8 cellular contexts compared by ENCODE assay signal in the genomic region with DNA sequence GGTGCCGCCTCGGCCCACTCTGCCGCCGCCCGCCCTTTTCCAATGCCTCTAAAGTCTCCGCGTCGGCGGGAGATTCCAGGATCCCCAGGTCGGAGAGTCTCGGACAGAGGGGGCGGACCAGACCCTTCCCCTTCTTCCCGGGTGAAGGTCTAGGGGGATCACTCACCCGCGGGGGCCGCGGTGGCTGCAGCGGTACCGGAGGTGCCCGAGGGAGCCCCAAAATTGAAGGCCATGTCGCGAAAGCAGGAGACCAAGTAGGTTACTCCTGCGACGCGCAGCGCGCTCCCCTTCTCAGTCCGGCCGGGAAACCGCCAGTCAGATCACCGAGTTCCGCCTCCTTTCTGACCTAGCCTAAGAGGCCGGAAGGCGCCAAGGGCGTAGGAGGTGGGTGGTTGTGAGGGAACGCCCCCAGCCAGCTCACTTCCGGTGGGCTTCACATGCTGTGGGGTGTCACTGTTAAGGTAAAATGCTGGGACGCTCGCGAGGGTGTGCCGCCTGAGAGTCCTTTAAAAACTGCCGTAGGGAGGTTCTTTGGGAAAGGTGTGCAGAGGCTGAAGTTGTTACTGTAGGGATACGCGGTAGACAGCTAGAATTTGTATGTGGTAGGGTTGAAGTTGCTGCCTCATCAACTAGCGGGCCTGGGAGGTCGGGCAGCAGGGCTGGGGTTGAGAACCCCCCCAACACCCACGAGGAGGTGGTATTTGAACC.
DNase-seq lines count a peak whose midpoint lies in the region; ATAC-seq and TF ChIP-seq lines count a peak whose summit lies in the region.

A gene with protein sequence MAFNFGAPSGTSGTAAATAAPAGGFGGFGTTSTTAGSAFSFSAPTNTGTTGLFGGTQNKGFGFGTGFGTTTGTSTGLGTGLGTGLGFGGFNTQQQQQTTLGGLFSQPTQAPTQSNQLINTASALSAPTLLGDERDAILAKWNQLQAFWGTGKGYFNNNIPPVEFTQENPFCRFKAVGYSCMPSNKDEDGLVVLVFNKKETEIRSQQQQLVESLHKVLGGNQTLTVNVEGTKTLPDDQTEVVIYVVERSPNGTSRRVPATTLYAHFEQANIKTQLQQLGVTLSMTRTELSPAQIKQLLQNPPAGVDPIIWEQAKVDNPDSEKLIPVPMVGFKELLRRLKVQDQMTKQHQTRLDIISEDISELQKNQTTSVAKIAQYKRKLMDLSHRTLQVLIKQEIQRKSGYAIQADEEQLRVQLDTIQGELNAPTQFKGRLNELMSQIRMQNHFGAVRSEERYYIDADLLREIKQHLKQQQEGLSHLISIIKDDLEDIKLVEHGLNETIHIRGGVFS (minus strand): TSS at position 256 of the 708 bp plus-strand sequence. CDS start 23 bp downstream, at position 233.

- H3K27me3 ChIP-seq in HAP-1 (ENCODE audit: low read depth): no peaks in the 10 kb centered on the region
- no peaks in the 10 kb centered on the region for H3K27me3 ChIP-seq in MM.1S (replicated peaks; ENCODE audit: insufficient read depth, low read length)

- H3K4me3 Mint-ChIP-seq in nephron progenitor cell: peak within 1 kb of the TSS; percentile 98
- H3K4me3 Mint-ChIP-seq in stimulated activated naive CD8-positive, alpha-beta T cell treated with anti-CD3 and anti-CD28 coated beads, Interleukin-15, amount 100 ng/mL, for 72 hours: peak within 1 kb of the TSS; percentile 92 to 97

- H3F3A ChIP-seq in MM.1S (ENCODE audit: insufficient read depth, low read length): no peaks in the 10 kb centered on the region

- H3K36me3 Mint-ChIP-seq in nephron progenitor cell (ENCODE audit: low read depth): peaks cover 16% of the 10 kb centered on the region

- DNase-seq in HAP-1 (ENCODE audit: low spot score in 2 of 2) (peak; percentile 93 to 96), MM.1S (peak; percentile 95), SIG-M5 (lab: John Stamatoyannopoulos, UW) (peak; percentile 52), activated gamma-delta T cell (lab: John Stamatoyannopoulos, UW) (peak; percentile 78), fibroblast of the conjunctiva (ENCODE audit: low read depth) (peak; percentile 86), nephron progenitor cell (peak; percentile 94)
- peak; percentile 97 for DNase-seq in stimulated activated naive CD8-positive, alpha-beta T cell treated with anti-CD3 and anti-CD28 coated beads, Interleukin-15, amount 100 ng/mL, for 72 hours

- H3K9me3 ChIP-seq in ES-I3 (ENCODE audit: control insufficient read depth, insufficient read depth, low read length): no peaks in the 10 kb centered on the region
- no peaks in the 10 kb centered on the region for H3K9me3 ChIP-seq in HAP-1
- H3K9me3 ChIP-seq in MM.1S (replicated peaks; ENCODE audit: insufficient read depth, low read length): no peaks in the 10 kb centered on the region

- in situ Hi-C loops in HAP-1 (cut with MboI; ENCODE audit: low sequenced_read_pairs): no loop called here

- no peaks in the 10 kb centered on the region for H3K9me3 Mint-ChIP-seq in nephron progenitor cell
- no peaks in the 10 kb centered on the region for H3K9me3 Mint-ChIP-seq in stimulated activated naive CD8-positive, alpha-beta T cell treated with anti-CD3 and anti-CD28 coated beads, Interleukin-15, amount 100 ng/mL, for 72 hours

- H3K4me1 Mint-ChIP-seq in nephron progenitor cell: peaks cover 43% of the 10 kb centered on the region
- peaks cover 29% of the 10 kb centered on the region for H3K4me1 Mint-ChIP-seq in stimulated activated naive CD8-positive, alpha-beta T cell treated with anti-CD3 and anti-CD28 coated beads, Interleukin-15, amount 100 ng/mL, for 72 hours

- H3K4me3 ChIP-seq in HAP-1 (peak within 1 kb of the TSS; percentile 99), MM.1S (ENCODE audit: low read length) (peak within 1 kb of the TSS; percentile 88)

- H3K79me2 ChIP-seq in MM.1S (ENCODE audit: low read length): peaks cover 59% of the 10 kb centered on the region

- H3K27me3 Mint-ChIP-seq in nephron progenitor cell (ENCODE audit: low read depth, poor library complexity): no peaks in the 10 kb centered on the region
- H3K27me3 Mint-ChIP-seq in stimulated activated naive CD8-positive, alpha-beta T cell treated with anti-CD3 and anti-CD28 coated beads, Interleukin-15, amount 100 ng/mL, for 72 hours: no peaks in the 10 kb centered on the region

- H4K20me1 ChIP-seq in MM.1S (ENCODE audit: insufficient read depth, low read length): no peaks in the 10 kb centered on the region

- peak within 1 kb of the TSS; percentile 80 for H3K27ac Mint-ChIP-seq in nephron progenitor cell
- H3K27ac Mint-ChIP-seq in stimulated activated naive CD8-positive, alpha-beta T cell treated with anti-CD3 and anti-CD28 coated beads, Interleukin-15, amount 100 ng/mL, for 72 hours: peak within 1 kb of the TSS; percentile 93 to 96

- TF ChIP-seq CTCF in MM.1S (IDR thresholded peaks at IDR 0.05; ENCODE audit: low read length) (no peak), nephron progenitor cell (IDR thresholded peaks at IDR 0.05) (no peak)

- H3K36me3 ChIP-seq in ES-I3 (ENCODE audit: insufficient read depth, low read length): peaks cover 2% of the 10 kb centered on the region; the same call in 1 of the 2 replicates
- H3K36me3 ChIP-seq in HAP-1 (replicated peaks): peaks cover 8% of the 10 kb centered on the region
- H3K36me3 ChIP-seq in MM.1S (replicated peaks; ENCODE audit: insufficient read depth, low read length): no peaks in the 10 kb centered on the region; the same call in 1 of the 2 replicates

- H3K9ac ChIP-seq in ES-I3 (ENCODE audit: low read depth, low read length): peak within 1 kb of the TSS; percentile 89
- H3K9ac ChIP-seq in MM.1S (ENCODE audit: low read length): peak within 1 kb of the TSS; percentile 94

- H3K4me1 ChIP-seq in ES-I3 (ENCODE audit: insufficient read depth, low read length) (no peaks in the 10 kb centered on the region), HAP-1 (0 out of 2 replicates have a peak, but pooled peaks cover 11% of the 10 kb centered on the region), MM.1S (ENCODE audit: low read length) (peaks cover 7% of the 10 kb centered on the region; the same call in 1 of the 2 replicates)

- H3K27ac ChIP-seq in MM.1S (ENCODE audit: low read length): peak within 1 kb of the TSS; percentile 70

- no peaks in the 10 kb centered on the region for H3K9me2 ChIP-seq in MM.1S (replicated peaks; ENCODE audit: insufficient read depth, low read length)

- peak; percentile 99 for ATAC-seq in stimulated activated naive CD8-positive, alpha-beta T cell treated with anti-CD3 and anti-CD28 coated beads, Interleukin-15, amount 100 ng/mL, for 72 hours

- peak within 1 kb of the TSS; percentile 96 for H3K4me2 ChIP-seq in MM.1S (ENCODE audit: low read depth, low read length)

- peak within 1 kb of the TSS; percentile 89 for H2AFZ ChIP-seq in MM.1S (ENCODE audit: low read length)

Comparison
In these comparisons a context has a peak if more than half of its experiments do, and no peak if none do; other contexts are left out.
1. Peak in every context shown above with its lines: DNase-seq, ATAC-seq, H3K4me3 ChIP-seq and H3K27ac ChIP-seq.